ENCODE assay signal across 21 cellular contexts in genomic region chr11:79472736-79473536, GRCh38. TPM values are rescaled to one million over a fixed set of nuclear protein-coding genes. Genes with fewer than 3 reads are reported as not detected.
"Had no signal": no experiment of that assay in that cellular context is flagged by ENCODE, and none has a peak within 500 bp of the region (broad histone marks: within the 10 kb centered on the region; RNA-seq: fewer than 3 reads in every experiment).

No MANE protein-coding gene starts in this region.

- H3K9me3 ChIP-seq: lower lobe of right lung, prostate gland, right atrium auricular region, thyroid gland had no signal

- H3K36me3 Mint-ChIP-seq: activated naive CD8-positive, alpha-beta T cell treated with anti-CD3 and anti-CD28 coated beads for 36 hours; natural killer cell treated with Interleukin-12 subunit alpha and Interleukin-12 subunit beta and Interleukin-15 and Interleukin-18, amount 100 ng/mL, for 72 hours had no signal

- ATAC-seq: activated CD4-positive, alpha-beta T cell treated with anti-CD3 and anti-CD28 coated beads for 36 hours; effector memory CD8-positive, alpha-beta T cell; lower lobe of right lung; natural killer cell treated with Interleukin-12 subunit alpha and Interleukin-12 subunit beta and Interleukin-15 and Interleukin-18, amount 100 ng/mL, for 72 hours had no signal

- DNase-seq: activated CD4-positive, alpha-beta T cell treated with anti-CD3 and anti-CD28 coated beads for 36 hours; activated CD4-positive, alpha-beta T cell treated with anti-CD3 and anti-CD28 coated beads, Interleukin-2, amount 50 U/mL, for 48 hours; activated naive CD4-positive, alpha-beta T cell; activated naive CD8-positive, alpha-beta T cell treated with anti-CD3 and anti-CD28 coated beads for 36 hours; amniotic stem cell; effector memory CD8-positive, alpha-beta T cell; foreskin melanocyte; glutamatergic neuron; hippocampal formation; islet precursor cell; lower lobe of right lung; stimulated activated CD4-positive, alpha-beta T cell treated with anti-CD3 and anti-CD28 coated beads, Interleukin-12 subunit alpha, Interleukin-12 subunit beta, amount 100 ng/mL, for 4 hours; stimulated activated CD4-positive, alpha-beta T cell treated with anti-CD3 and anti-CD28 coated beads, Interleukin-1b, Interleukin-23, amount 100 ng/mL, for 48 hours; stimulated activated naive CD4-positive, alpha-beta T cell treated with Interleukin-2 at 50 U/mL for 16 hours; T-helper 2 cell; thyroid gland had no signal

- H3K27me3 Mint-ChIP-seq: natural killer cell treated with Interleukin-12 subunit alpha and Interleukin-12 subunit beta and Interleukin-15 and Interleukin-18, amount 100 ng/mL, for 72 hours had no signal

- H3K9me3 Mint-ChIP-seq: activated naive CD8-positive, alpha-beta T cell treated with anti-CD3 and anti-CD28 coated beads for 36 hours had no signal

- H3K27ac Mint-ChIP-seq: activated CD4-positive, alpha-beta T cell treated with anti-CD3 and anti-CD28 coated beads for 36 hours; activated naive CD8-positive, alpha-beta T cell treated with anti-CD3 and anti-CD28 coated beads for 36 hours; effector memory CD8-positive, alpha-beta T cell; natural killer cell treated with Interleukin-12 subunit alpha and Interleukin-12 subunit beta and Interleukin-15 and Interleukin-18, amount 100 ng/mL, for 72 hours had no signal

- H3K4me3 ChIP-seq: lower lobe of right lung, prostate gland, right atrium auricular region, thyroid gland had no signal

- H3K4me1 Mint-ChIP-seq: activated CD4-positive, alpha-beta T cell treated with anti-CD3 and anti-CD28 coated beads for 36 hours; activated naive CD8-positive, alpha-beta T cell treated with anti-CD3 and anti-CD28 coated beads for 36 hours had no signal

- H3K4me1 ChIP-seq: lower lobe of right lung, prostate gland, right atrium auricular region had no signal

- H3K36me3 ChIP-seq: lower lobe of right lung, prostate gland, right atrium auricular region, thyroid gland had no signal

- H3K27me3 ChIP-seq: right atrium auricular region, thyroid gland had no signal

- H3K27ac ChIP-seq: epithelial cell of prostate, lower lobe of right lung, prostate gland, right atrium auricular region, thyroid gland, VCaP had no signal

- H3K4me3 Mint-ChIP-seq: activated CD4-positive, alpha-beta T cell treated with anti-CD3 and anti-CD28 coated beads for 36 hours; activated naive CD8-positive, alpha-beta T cell treated with anti-CD3 and anti-CD28 coated beads for 36 hours; effector memory CD8-positive, alpha-beta T cell; natural killer cell treated with Interleukin-12 subunit alpha and Interleukin-12 subunit beta and Interleukin-15 and Interleukin-18, amount 100 ng/mL, for 72 hours had no signal

RNA-seq across cellular contexts. Expression of gene TENM4, which starts 32.1 kb away (rescaled TPM):
- total RNA-seq: activated CD4-positive, alpha-beta T cell treated with anti-CD3 and anti-CD28 coated beads for 36 hours; activated naive CD8-positive, alpha-beta T cell treated with anti-CD3 and anti-CD28 coated beads for 36 hours; natural killer cell treated with Interleukin-12 subunit alpha and Interleukin-12 subunit beta and Interleukin-15 and Interleukin-18, amount 100 ng/mL, for 72 hours had no signal
